ENCODE assay signal across 7 cellular contexts in the genomic region with DNA sequence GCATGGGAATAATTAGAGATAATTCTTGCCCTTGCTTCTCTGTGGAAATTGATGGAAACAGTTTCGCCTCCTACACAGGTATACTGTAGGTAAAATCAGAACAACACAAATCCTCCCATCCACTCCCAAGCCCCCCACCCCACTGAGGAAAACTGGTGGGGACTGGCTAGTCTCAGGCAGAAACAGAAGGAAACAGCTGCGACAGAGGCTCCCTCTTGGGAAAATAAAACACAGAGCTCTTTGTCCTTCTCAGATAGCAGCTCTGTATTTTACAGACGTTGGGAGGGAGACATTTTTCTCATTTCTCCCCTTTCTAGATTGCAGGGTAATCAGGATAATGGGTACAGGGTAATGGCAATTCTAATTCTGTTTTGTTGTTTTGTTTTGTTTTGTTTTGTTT. TPM values are rescaled to one million over a fixed set of nuclear protein-coding genes. Genes with fewer than 3 reads are reported as not detected.
A peak's percentile ranks its signal among the peaks of the same experiment; 100 is the strongest.
DNase-seq lines count a peak whose midpoint lies in the region; ATAC-seq and TF ChIP-seq lines count a peak whose summit lies in the region.

No MANE protein-coding gene starts in this region.

- H3K9me3 Mint-ChIP-seq in H9, result no peaks in the 10 kb centered on the region

- H3K4me1 Mint-ChIP-seq in H9, result peaks cover 18 to 35% of the 10 kb centered on the region in 2 experiments

- H3K36me3 ChIP-seq in RWPE2 (ENCODE audit: low read depth) (no peaks in the 10 kb centered on the region), gastrocnemius medialis (no peaks in the 10 kb centered on the region)

- intact Hi-C loops in right cardiac atrium (cut with DNase I) (no loop called here), gastrocnemius medialis (cut with DNase I; ENCODE audit: low total_unique reads) (no loop called here), posterior cingulate gyrus (cut with DNase I) (no loop called here)

- H3K79me2 ChIP-seq in H9 (ENCODE audit: insufficient read depth, low read length), result peaks cover 3% of the 10 kb centered on the region; the same call in 1 of the 2 replicates

- no peak overlapping the region for H2BK12ac ChIP-seq in H9 (ENCODE audit: insufficient read length, low read depth, low read length)

- no peak overlapping the region for H3K18ac ChIP-seq in H9 (ENCODE audit: insufficient read length, low read depth, low read length)

- H3K27me3 Mint-ChIP-seq in H9 (ENCODE audit: low read depth), result peaks cover 43% of the 10 kb centered on the region

- H3K4ac ChIP-seq in H9 (ENCODE audit: low read depth, low read length), result no peak overlapping the region

- no peak overlapping the region for H2AK5ac ChIP-seq in H9 (ENCODE audit: insufficient read length, low read length)

- no peak overlapping the region for H2BK20ac ChIP-seq in H9 (ENCODE audit: low read depth, low read length, poor library complexity, severe bottlenecking)

- H3K36me3 Mint-ChIP-seq in H9 (ENCODE audit: insufficient read depth in 1 of 3, low read depth in 3 of 3), result peaks cover 0 to 3% (median 0%) of the 10 kb centered on the region in 3 experiments; a peak in 1 of 7 replicates

- H4K20me1 ChIP-seq in H9 (ENCODE audit: control insufficient read depth, insufficient read depth, insufficient read length), result no peaks in the 10 kb centered on the region

- H3K9me3 ChIP-seq in H9 (ENCODE audit: control insufficient read depth, low read depth, low read length) (no peaks in the 10 kb centered on the region), RWPE2 (ENCODE audit: severe bottlenecking) (no peaks in the 10 kb centered on the region), right cardiac atrium (ENCODE audit: control insufficient read depth, low read length) (no peaks in the 10 kb centered on the region), gastrocnemius medialis (no peaks in the 10 kb centered on the region)

- H3K4me2 ChIP-seq in H9 (ENCODE audit: insufficient read depth, insufficient read length, low read length), result peak overlapping the region; percentile 83

- no peaks in the 10 kb centered on the region for H3K79me1 ChIP-seq in H9 (ENCODE audit: insufficient read depth, low read depth, low read length, poor library complexity, severe bottlenecking)

- peak overlapping the region; percentile 62 to 84 for H3K4me3 Mint-ChIP-seq in H9

- no peak overlapping the region for H3K23ac ChIP-seq in H9 (ENCODE audit: insufficient read length, low read depth, low read length)

- H2BK15ac ChIP-seq in H9 (ENCODE audit: low read depth, low read length), result no peak overlapping the region

- peak overlapping the region; percentile 40 for H3K4me3 ChIP-seq in RWPE2 (ENCODE audit: severe bottlenecking)
- peak overlapping the region; percentile 51 for H3K4me3 ChIP-seq in right cardiac atrium (ENCODE audit: low read length)
- H3K4me3 ChIP-seq in gastrocnemius medialis, result peak overlapping the region in 3 of 4 donors; percentile 58 to 74 (median 62)

- no peak overlapping the region for H3K27ac ChIP-seq in H9 (ENCODE audit: insufficient read length, low read depth, low read length)
- no peak overlapping the region for H3K27ac ChIP-seq in RWPE2 (ENCODE audit: poor library complexity, severe bottlenecking)
- H3K27ac ChIP-seq in right cardiac atrium (ENCODE audit: low read length), result peak overlapping the region; percentile 59
- peak overlapping the region in 1 of 4 donors; percentile 47 for H3K27ac ChIP-seq in gastrocnemius medialis

- no peak overlapping the region for H3K56ac ChIP-seq in H9 (ENCODE audit: insufficient read length, low read depth, low read length)

- no CpG with 5 or more reads among the region's 3 CpGs for WGBS in H9 (ENCODE audit: extremely low coverage, insufficient read length, low lambda C conversion rate)
- 40% methylated on average over 3 of the region's 3 CpGs for WGBS in right cardiac atrium

- ATAC-seq in RWPE2 (ENCODE audit: low read depth), result no peak
- ATAC-seq in right cardiac atrium, result no peak
- no peak for ATAC-seq in gastrocnemius medialis

- in situ Hi-C loops in gastrocnemius medialis (cut with MboI; ENCODE audit: low sequenced_read_pairs in 4 of 4), result loop anchor here in 1 of 4 donors (25.0 kb wide), 1 partner anchor 90 kb away; a partner anchor contains a TSS

- no peak for TF ChIP-seq POLR2A in gastrocnemius medialis (IDR thresholded peaks at IDR 0.05)

- H4K91ac ChIP-seq in H9 (ENCODE audit: insufficient read length, low read depth, low read length), result no peak overlapping the region

- H3K14ac ChIP-seq in H9 (ENCODE audit: insufficient read depth, low read length), result no peak overlapping the region

- H3K9ac ChIP-seq in H9 (ENCODE audit: extremely low read depth, insufficient read length, low read length), result peak overlapping the region; percentile 25

- peaks cover 16% of the 10 kb centered on the region for H3K23me2 ChIP-seq in H9 (ENCODE audit: insufficient read length, low read depth, low read length, poor library complexity, severe bottlenecking)

- no peak overlapping the region for H3T11ph ChIP-seq in H9 (ENCODE audit: low read length)

- peak overlapping the region in 1 of 3 experiments; percentile 62; a peak in 1 of 7 replicates for H3K27ac Mint-ChIP-seq in H9

- TF ChIP-seq CTCF in H9 (conservative IDR thresholded peaks at IDR 0.05) (no peak), RWPE2 (IDR thresholded peaks at IDR 0.05; ENCODE audit: poor library complexity, severe bottlenecking) (no peak), gastrocnemius medialis (IDR thresholded peaks at IDR 0.05 in 4 of 5, conservative IDR thresholded peaks at IDR 0.05 in 1 of 5) (no peak)

- H3K4me1 ChIP-seq in H9 (ENCODE audit: insufficient read depth, low read length), result no peaks in the 10 kb centered on the region; the same call in 1 of the 2 replicates
- H3K4me1 ChIP-seq in RWPE2 (ENCODE audit: insufficient read depth, poor library complexity, severe bottlenecking), result no peaks in the 10 kb centered on the region
- H3K4me1 ChIP-seq in right cardiac atrium (ENCODE audit: control insufficient read depth, insufficient read depth, low read length), result peaks cover 5% of the 10 kb centered on the region
- peaks cover 3 to 5% of the 10 kb centered on the region in 2 donors for H3K4me1 ChIP-seq in gastrocnemius medialis

- DNase-seq in H9 (no peak), RWPE2 (ENCODE audit: low spot score) (no peak), right cardiac atrium (no peak), gastrocnemius medialis (no peak), SHP77 treated with DMSO at 0.1 percent for 48 hours (lab: John Stamatoyannopoulos, UW) (no peak), posterior cingulate gyrus (no peak), kidney tubule cell (ENCODE audit: low spot score) (no peak)

- H2AFZ ChIP-seq in H9 (ENCODE audit: low read length), result no peak overlapping the region

- no peak overlapping the region for H2BK5ac ChIP-seq in H9 (ENCODE audit: insufficient read length, low read length)

- no peak overlapping the region for H4K5ac ChIP-seq in H9 (ENCODE audit: insufficient read length, low read depth, low read length)

- no peak overlapping the region for H4K8ac ChIP-seq in H9 (replicated peaks; ENCODE audit: insufficient read length, low read depth, low read length)

- peaks cover 12% of the 10 kb centered on the region; the same call in 1 of the 2 replicates for H3K27me3 ChIP-seq in H9 (ENCODE audit: insufficient read depth, low read length)
- peaks cover 44% of the 10 kb centered on the region for H3K27me3 ChIP-seq in RWPE2 (ENCODE audit: insufficient read depth, poor library complexity, severe bottlenecking)
- H3K27me3 ChIP-seq in right cardiac atrium (ENCODE audit: control insufficient read depth, insufficient read depth), result no peaks in the 10 kb centered on the region
- peaks cover 28 to 42% (median 32%) of the 10 kb centered on the region in 3 donors for H3K27me3 ChIP-seq in gastrocnemius medialis

- H2BK120ac ChIP-seq in H9 (ENCODE audit: low read depth, low read length, poor library complexity, severe bottlenecking), result no peak overlapping the region

RNA-seq across cellular contexts. Expression of a gene that starts 1.1 kb away (rescaled TPM):
- total RNA-seq in H9 (2021) (10.1 TPM in 2 replicates), right cardiac atrium (1 to 10 TPM; 4.7 to 7.9 (median 6.8) TPM), gastrocnemius medialis (1 to 10 TPM in 1 of 4 donors, under 1 TPM in 3; 0.05 to 1.2 (median 0.32) TPM)
- polyA plus RNA-seq in right cardiac atrium, result 0.95 TPM

RNA-seq across cellular contexts. Expression of a gene that starts 15.2 kb away (rescaled TPM):
- total RNA-seq in H9 (2021) (13.4 and 14.5 TPM in 2 replicates), right cardiac atrium (1 to 10 TPM; 3.6 to 6.0 (median 4.9) TPM), gastrocnemius medialis (1 to 10 TPM in 2 of 4 donors, under 1 TPM in 2; 0.76 to 2.2 (median 1.3) TPM)
- 2.1 TPM for polyA plus RNA-seq in right cardiac atrium
